Comparison of ENCODE assay signal across 9 cellular contexts in the genomic region with DNA sequence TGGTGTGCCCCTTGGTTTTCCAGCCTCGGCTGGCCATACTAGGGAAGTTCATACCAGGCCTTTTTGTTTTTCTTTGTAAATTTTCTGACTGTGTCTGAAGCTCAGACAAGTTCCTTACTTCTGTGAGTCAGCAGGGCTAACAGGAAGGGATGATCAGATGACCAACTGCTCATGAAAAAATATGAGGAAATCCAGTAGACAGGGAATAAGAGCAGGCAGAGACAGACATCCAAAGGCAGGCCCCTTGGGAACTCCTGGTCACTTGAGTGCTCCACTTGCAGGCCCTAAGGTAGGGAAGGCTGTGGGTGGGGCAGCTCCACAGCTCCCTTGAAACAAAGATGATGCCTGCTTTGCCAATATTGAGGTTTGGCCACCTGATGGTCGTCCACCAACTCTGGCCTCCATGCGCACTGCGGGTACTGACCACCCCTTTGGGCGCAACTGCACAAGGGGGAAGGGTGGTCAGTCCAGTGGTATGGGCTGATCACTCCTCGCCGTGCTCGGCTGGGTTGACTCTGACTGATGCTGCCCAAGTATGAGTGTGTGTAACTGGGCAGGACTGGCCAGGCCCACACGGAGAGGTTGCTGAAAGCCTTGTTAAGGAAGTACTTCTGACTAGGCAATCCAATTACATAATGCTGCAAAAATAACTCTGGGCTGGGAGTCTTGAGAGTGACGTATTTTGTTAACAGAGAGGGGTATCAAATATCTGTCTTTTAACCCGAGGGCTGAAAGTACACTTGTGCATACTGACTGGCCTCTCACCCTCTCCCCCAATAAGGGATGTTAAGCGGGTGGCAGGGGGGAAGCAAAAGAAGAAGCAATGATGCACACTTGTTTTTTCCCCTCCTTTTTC. TPM values are rescaled to one million over a fixed set of nuclear protein-coding genes. Genes with fewer than 3 reads are reported as not detected.
DNase-seq lines count a peak whose midpoint lies in the region; ATAC-seq and TF ChIP-seq lines count a peak whose summit lies in the region.
"Had no signal": no experiment of that assay in that cellular context is flagged by ENCODE, and none has a peak within 500 bp of the region (broad histone marks: within the 10 kb centered on the region; RNA-seq: fewer than 3 reads in every experiment).

No MANE protein-coding gene starts in this region.

- H3K27me3 ChIP-seq in heart left ventricle (peaks cover 0 to 30% (median 6%) of the 10 kb centered on the region in 9 donors), gastrocnemius medialis (peaks cover 0 to 15% (median 5%) of the 10 kb centered on the region in 3 donors)

- H3K4me1 Mint-ChIP-seq in progenitor cell of endocrine pancreas (ENCODE audit: low read depth) = peaks cover 28% of the 10 kb centered on the region

- H3K4me1 ChIP-seq in heart left ventricle = peaks cover 3 to 74% (median 60%) of the 10 kb centered on the region in 12 donors
- peaks cover 51 to 60% of the 10 kb centered on the region in 2 donors for H3K4me1 ChIP-seq in gastrocnemius medialis

- no peak for TF ChIP-seq POLR2A in heart left ventricle (IDR thresholded peaks at IDR 0.05)
- TF ChIP-seq POLR2A in gastrocnemius medialis (IDR thresholded peaks at IDR 0.05) = peak; percentile 62 to 77

- H3K36me3 ChIP-seq in heart left ventricle = no peaks in the 10 kb centered on the region
- no peaks in the 10 kb centered on the region for H3K36me3 ChIP-seq in gastrocnemius medialis

- no peaks in the 10 kb centered on the region for H3K36me3 Mint-ChIP-seq in activated naive CD4-positive, alpha-beta T cell treated with anti-CD3 and anti-CD28 coated beads, Interleukin-2, amount 50 U/mL, for 72 hours
- H3K36me3 Mint-ChIP-seq in progenitor cell of endocrine pancreas (ENCODE audit: insufficient read depth) = no peaks in the 10 kb centered on the region
- H3K36me3 Mint-ChIP-seq: memory B cell had no signal

- H3K27ac Mint-ChIP-seq in activated naive CD4-positive, alpha-beta T cell treated with anti-CD3 and anti-CD28 coated beads, Interleukin-2, amount 50 U/mL, for 72 hours = no peak overlapping the region
- H3K27ac Mint-ChIP-seq in progenitor cell of endocrine pancreas = no peak overlapping the region
- H3K27ac Mint-ChIP-seq: memory B cell had no signal

- H3K27ac ChIP-seq in heart left ventricle (peak overlapping the region; percentile 75 to 96 (median 89)), gastrocnemius medialis (peak overlapping the region; percentile 89 to 99 (median 95))

- ATAC-seq in SK-N-SH treated with all-trans-retinoic acid at 6 μM for 48 hours = peak; percentile 90
- ATAC-seq in heart left ventricle = peak; percentile 74 to 88 (median 82)
- peak; percentile 79 for ATAC-seq in gastrocnemius medialis
- ATAC-seq in activated naive CD4-positive, alpha-beta T cell treated with anti-CD3 and anti-CD28 coated beads, Interleukin-2, amount 50 U/mL, for 72 hours = no peak
- no peak for ATAC-seq in GM21529 (IDR thresholded peaks at IDR 0.05; ENCODE audit: unreplicated experiment)

- intact Hi-C loops in heart left ventricle (cut with DNase I) (loop anchor here in 5 of 10 donors (5.0 to 10.0 kb wide), 4 partner anchors 104 to 236 kb away; no protein-coding TSS in a partner anchor), gastrocnemius medialis (cut with DNase I; ENCODE audit: low total_unique reads) (loop anchor here (2.0 kb wide), 2 partner anchors 14 to 76 kb away; no protein-coding TSS in a partner anchor)

- no peaks in the 10 kb centered on the region for H3K9me3 Mint-ChIP-seq in activated naive CD4-positive, alpha-beta T cell treated with anti-CD3 and anti-CD28 coated beads, Interleukin-2, amount 50 U/mL, for 72 hours
- H3K9me3 Mint-ChIP-seq in progenitor cell of endocrine pancreas (ENCODE audit: low read depth) = no peaks in the 10 kb centered on the region
- H3K9me3 Mint-ChIP-seq: memory B cell had no signal

- H3K9me3 ChIP-seq in heart left ventricle (no peaks in the 10 kb centered on the region), gastrocnemius medialis (no peaks in the 10 kb centered on the region)

- DNase-seq in HT-29 (ENCODE audit: low spot score) = peak; percentile 5
- DNase-seq in heart left ventricle = peak; percentile 78 to 90 (median 82)
- DNase-seq in gastrocnemius medialis = peak; percentile 79 to 93
- no peak for DNase-seq in activated naive CD4-positive, alpha-beta T cell treated with anti-CD3 and anti-CD28 coated beads, Interleukin-2, amount 50 U/mL, for 72 hours (ENCODE audit: low spot score in 2 of 2)
- no peak for DNase-seq in progenitor cell of endocrine pancreas (ENCODE audit: low spot score, unreplicated experiment)
- DNase-seq in activated T-cell treated with anti-CD3 and anti-CD28 coated beads, Interleukin-2, amount 50 U/mL, for 48 hours = no peak

- peaks cover 67% of the 10 kb centered on the region for H3K27me3 Mint-ChIP-seq in progenitor cell of endocrine pancreas

- H3K4me3 Mint-ChIP-seq in progenitor cell of endocrine pancreas (ENCODE audit: low read depth) = no peak overlapping the region
- H3K4me3 Mint-ChIP-seq: memory B cell had no signal

- peak overlapping the region in 3 of 12 donors; percentile 4 to 17 (median 6) for H3K4me3 ChIP-seq in heart left ventricle
- peak overlapping the region in 2 of 4 donors; percentile 13 to 59 for H3K4me3 ChIP-seq in gastrocnemius medialis

- 25 to 50% (median 49%) methylated on average over 5 to 12 of the region's 12 CpGs for WGBS in heart left ventricle, 4 donors

- in situ Hi-C loops in gastrocnemius medialis (cut with MboI; ENCODE audit: low sequenced_read_pairs in 4 of 4) = loop anchor here in 2 of 4 donors (25.0 kb wide), 1 partner anchor 231 kb away; no protein-coding TSS in a partner anchor

- TF ChIP-seq CTCF in heart left ventricle (IDR thresholded peaks at IDR 0.05) = no peak
- TF ChIP-seq CTCF in gastrocnemius medialis (IDR thresholded peaks at IDR 0.05 in 4 of 5, conservative IDR thresholded peaks at IDR 0.05 in 1 of 5) = no peak
- TF ChIP-seq CTCF in progenitor cell of endocrine pancreas (IDR thresholded peaks at IDR 0.05; ENCODE audit: unreplicated experiment) = no peak

TF ChIP-seq in SK-N-SH treated with all-trans-retinoic acid at 6 μM for 48 hours, 23 proteins besides CTCF, POLR2A, EP300 and RAD21 (continues in another document):
- TF ChIP-seq TOX (CRISPR knock-in tag; IDR thresholded peaks at IDR 0.05; ENCODE audit: borderline replicate concordance) (no peak), ZNF70 (CRISPR knock-in tag; IDR thresholded peaks at IDR 0.05) (no peak), SNAI2 (CRISPR knock-in tag; IDR thresholded peaks at IDR 0.05) (no peak), BACH2 (CRISPR knock-in tag; IDR thresholded peaks at IDR 0.05; ENCODE audit: borderline replicate concordance) (no peak), RARB (CRISPR knock-in tag; IDR thresholded peaks at IDR 0.05) (no peak), ZFP3 (CRISPR knock-in tag; IDR thresholded peaks at IDR 0.05) (0 out of 2 replicates have a peak, but pooled peaks have one; percentile 50), OSR1 (CRISPR knock-in tag; IDR thresholded peaks at IDR 0.05) (no peak), PPARA (CRISPR knock-in tag; IDR thresholded peaks at IDR 0.05; ENCODE audit: borderline replicate concordance) (no peak), CSDC2 (CRISPR knock-in tag; IDR thresholded peaks at IDR 0.05) (no peak)
- TF ChIP-seq, protein P1, sequence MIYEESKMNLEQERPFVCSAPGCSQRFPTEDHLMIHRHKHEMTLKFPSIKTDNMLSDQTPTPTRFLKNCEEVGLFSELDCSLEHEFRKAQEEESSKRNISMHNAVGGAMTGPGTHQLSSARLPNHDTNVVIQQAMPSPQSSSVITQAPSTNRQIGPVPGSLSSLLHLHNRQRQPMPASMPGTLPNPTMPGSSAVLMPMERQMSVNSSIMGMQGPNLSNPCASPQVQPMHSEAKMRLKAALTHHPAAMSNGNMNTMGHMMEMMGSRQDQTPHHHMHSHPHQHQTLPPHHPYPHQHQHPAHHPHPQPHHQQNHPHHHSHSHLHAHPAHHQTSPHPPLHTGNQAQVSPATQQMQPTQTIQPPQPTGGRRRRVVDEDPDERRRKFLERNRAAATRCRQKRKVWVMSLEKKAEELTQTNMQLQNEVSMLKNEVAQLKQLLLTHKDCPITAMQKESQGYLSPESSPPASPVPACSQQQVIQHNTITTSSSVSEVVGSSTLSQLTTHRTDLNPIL (CRISPR knock-in tag; IDR thresholded peaks at IDR 0.05; ENCODE audit: low read depth) = no peak
- TF ChIP-seq, protein P2, sequence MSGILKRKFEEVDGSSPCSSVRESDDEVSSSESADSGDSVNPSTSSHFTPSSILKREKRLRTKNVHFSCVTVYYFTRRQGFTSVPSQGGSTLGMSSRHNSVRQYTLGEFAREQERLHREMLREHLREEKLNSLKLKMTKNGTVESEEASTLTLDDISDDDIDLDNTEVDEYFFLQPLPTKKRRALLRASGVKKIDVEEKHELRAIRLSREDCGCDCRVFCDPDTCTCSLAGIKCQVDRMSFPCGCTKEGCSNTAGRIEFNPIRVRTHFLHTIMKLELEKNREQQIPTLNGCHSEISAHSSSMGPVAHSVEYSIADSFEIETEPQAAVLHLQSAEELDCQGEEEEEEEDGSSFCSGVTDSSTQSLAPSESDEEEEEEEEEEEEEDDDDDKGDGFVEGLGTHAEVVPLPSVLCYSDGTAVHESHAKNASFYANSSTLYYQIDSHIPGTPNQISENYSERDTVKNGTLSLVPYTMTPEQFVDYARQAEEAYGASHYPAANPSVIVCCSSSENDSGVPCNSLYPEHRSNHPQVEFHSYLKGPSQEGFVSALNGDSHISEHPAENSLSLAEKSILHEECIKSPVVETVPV (CRISPR knock-in tag; IDR thresholded peaks at IDR 0.05) = no peak
- TF ChIP-seq, protein P3, sequence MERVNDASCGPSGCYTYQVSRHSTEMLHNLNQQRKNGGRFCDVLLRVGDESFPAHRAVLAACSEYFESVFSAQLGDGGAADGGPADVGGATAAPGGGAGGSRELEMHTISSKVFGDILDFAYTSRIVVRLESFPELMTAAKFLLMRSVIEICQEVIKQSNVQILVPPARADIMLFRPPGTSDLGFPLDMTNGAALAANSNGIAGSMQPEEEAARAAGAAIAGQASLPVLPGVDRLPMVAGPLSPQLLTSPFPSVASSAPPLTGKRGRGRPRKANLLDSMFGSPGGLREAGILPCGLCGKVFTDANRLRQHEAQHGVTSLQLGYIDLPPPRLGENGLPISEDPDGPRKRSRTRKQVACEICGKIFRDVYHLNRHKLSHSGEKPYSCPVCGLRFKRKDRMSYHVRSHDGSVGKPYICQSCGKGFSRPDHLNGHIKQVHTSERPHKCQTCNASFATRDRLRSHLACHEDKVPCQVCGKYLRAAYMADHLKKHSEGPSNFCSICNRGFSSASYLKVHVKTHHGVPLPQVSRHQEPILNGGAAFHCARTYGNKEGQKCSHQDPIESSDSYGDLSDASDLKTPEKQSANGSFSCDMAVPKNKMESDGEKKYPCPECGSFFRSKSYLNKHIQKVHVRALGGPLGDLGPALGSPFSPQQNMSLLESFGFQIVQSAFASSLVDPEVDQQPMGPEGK (CRISPR knock-in tag; IDR thresholded peaks at IDR 0.05; ENCODE audit: borderline replicate concordance) = no peak

RNA-seq across cellular contexts. Expression of a gene that starts 20.8 kb away (rescaled TPM):
- total RNA-seq in HT-29 (2014; rRNA removed; shearing (Covaris generic)) = 2.6 and 3.5 TPM in 2 replicates
- total RNA-seq in heart left ventricle (10 to 100 TPM in 6 of 9 donors, 1 to 10 TPM in 3; 7.8 to 21.6 (median 14.5) TPM), gastrocnemius medialis (10 to 100 TPM; 14.0 to 28.5 (median 27.3) TPM), progenitor cell of endocrine pancreas (48.9 and 54.0 TPM in 2 replicates)
- 1 to 10 TPM; 3.8 to 4.0 TPM for polyA plus RNA-seq in heart left ventricle
- total RNA-seq in activated naive CD4-positive, alpha-beta T cell treated with anti-CD3 and anti-CD28 coated beads, Interleukin-2, amount 50 U/mL, for 72 hours = 1 to 10 TPM in 1 of 2 donors, under 1 TPM in 1; 0.07 to 1.7 TPM

Comparison
In these comparisons a context has a peak if more than half of its experiments do, and no peak if none do; other contexts are left out.
1. DNase-seq: peak in HT-29 (single experiment), heart left ventricle (5 of 5) and gastrocnemius medialis (2 of 2); none in activated naive CD4-positive, alpha-beta T cell treated with anti-CD3 and anti-CD28 coated beads, Interleukin-2, amount 50 U/mL, for 72 hours (0 of 2), progenitor cell of endocrine pancreas (single experiment) and activated T-cell treated with anti-CD3 and anti-CD28 coated beads, Interleukin-2, amount 50 U/mL, for 48 hours (0 of 2).
2. ATAC-seq: peak in SK-N-SH treated with all-trans-retinoic acid at 6 μM for 48 hours (single experiment), heart left ventricle (4 of 4) and gastrocnemius medialis (2 of 2); none in activated naive CD4-positive, alpha-beta T cell treated with anti-CD3 and anti-CD28 coated beads, Interleukin-2, amount 50 U/mL, for 72 hours (0 of 2) and GM21529 (single experiment).
3. POLR2A ChIP-seq: peak in gastrocnemius medialis (2 of 2); none in heart left ventricle (0 of 2).